Comparison of ENCODE assay signal across 8 cellular contexts in the genomic region with DNA sequence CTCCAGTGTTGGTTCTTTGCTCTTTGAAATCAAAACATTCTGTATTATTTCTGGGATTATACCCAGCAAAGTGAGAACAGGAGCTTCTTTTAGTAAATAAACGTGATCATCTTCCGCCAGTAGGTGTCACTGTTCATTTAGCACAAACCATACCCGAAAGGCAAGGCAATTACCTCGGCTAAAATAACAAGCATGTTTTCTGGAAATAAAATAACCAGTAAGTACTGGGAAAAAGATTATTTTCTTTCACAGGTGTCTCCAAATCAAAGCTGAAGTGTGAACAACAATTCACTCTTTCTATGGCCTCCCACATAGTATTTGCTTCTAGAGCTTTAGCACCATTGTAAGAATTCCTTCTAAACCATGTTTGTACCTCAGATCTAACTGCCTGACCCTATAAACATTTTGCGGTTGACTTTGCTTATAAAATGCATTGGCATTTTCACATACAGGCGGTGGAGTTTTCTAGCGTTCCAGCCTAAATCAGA.
A peak's percentile ranks its signal among the peaks of the same experiment; 100 is the strongest.
DNase-seq lines count a peak whose midpoint lies in the region; ATAC-seq and TF ChIP-seq lines count a peak whose summit lies in the region.

No MANE protein-coding gene starts in this region.

- H3K36me3 ChIP-seq in GM06990 (ENCODE audit: control insufficient read depth, insufficient read depth, low read length): no peaks in the 10 kb centered on the region

- intact Hi-C loops in head of caudate nucleus (cut with DNase I): no loop called here

- no peak overlapping the region for H3K4me3 Mint-ChIP-seq in activated CD4-positive, alpha-beta T cell treated with anti-CD3 and anti-CD28 coated beads, Interleukin-2, amount 10 ng/mL, durations not matched to agents 7 days and 5 days

- peaks cover 3% of the 10 kb centered on the region for H3K27me3 Mint-ChIP-seq in activated CD4-positive, alpha-beta T cell treated with anti-CD3 and anti-CD28 coated beads, Interleukin-2, amount 10 ng/mL, durations not matched to agents 7 days and 5 days

- DNase-seq in AG08395 (ENCODE audit: low spot score) (peak; percentile 61), GM06990 (ENCODE audit: extremely low read depth, insufficient read length) (peak; percentile 22), NCI-H2107 (lab: John Stamatoyannopoulos, UW) (peak; percentile 11), head of caudate nucleus (peak in 28 of 42 donors; percentile 1 to 90 (median 64)), pulmonary artery endothelial cell (ENCODE audit: low read depth, low spot score) (peak; percentile 11)
- DNase-seq in activated CD4-positive, alpha-beta T cell treated with anti-CD3 and anti-CD28 coated beads, Interleukin-2, amount 10 ng/mL, durations not matched to agents 7 days and 5 days: peak; percentile 58

- TF ChIP-seq CTCF in GM06990 (IDR thresholded peaks at IDR 0.05; ENCODE audit: insufficient read depth, low read length, poor library complexity, severe bottlenecking): peak; percentile 54

- CTCF ChIA-PET in activated CD4-positive, alpha-beta T cell treated with anti-CD3 and anti-CD28 coated beads, Interleukin-2, amount 10 ng/mL, durations not matched to agents 7 days and 5 days (lab: Charles Lee): interaction anchor here (0.6 to 1.2 kb wide), 5 partner anchors 9 to 504 kb away, joined by 3 to 6 read pairs (median 4); no protein-coding TSS in a partner anchor

- H3K4me1 Mint-ChIP-seq in activated CD4-positive, alpha-beta T cell treated with anti-CD3 and anti-CD28 coated beads, Interleukin-2, amount 10 ng/mL, durations not matched to agents 7 days and 5 days: no peaks in the 10 kb centered on the region

- POLR2A ChIA-PET in activated CD4-positive, alpha-beta T cell treated with anti-CD3 and anti-CD28 coated beads, Interleukin-2, amount 10 ng/mL, durations not matched to agents 7 days and 5 days (lab: Charles Lee): interaction anchor here (0.7 kb wide), 1 partner anchor 1026 kb away, joined by 3 read pairs; no protein-coding TSS in a partner anchor

- no peak overlapping the region for H3K4me3 ChIP-seq in GM06990 (replicated peaks; ENCODE audit: low read depth, low read length)

- H3K27ac Mint-ChIP-seq in activated CD4-positive, alpha-beta T cell treated with anti-CD3 and anti-CD28 coated beads, Interleukin-2, amount 10 ng/mL, durations not matched to agents 7 days and 5 days: no peak overlapping the region

- no peaks in the 10 kb centered on the region for H3K9me3 Mint-ChIP-seq in activated CD4-positive, alpha-beta T cell treated with anti-CD3 and anti-CD28 coated beads, Interleukin-2, amount 10 ng/mL, durations not matched to agents 7 days and 5 days

- H3K36me3 Mint-ChIP-seq in activated CD4-positive, alpha-beta T cell treated with anti-CD3 and anti-CD28 coated beads, Interleukin-2, amount 10 ng/mL, durations not matched to agents 7 days and 5 days (ENCODE audit: low read depth): no peaks in the 10 kb centered on the region

- ATAC-seq in HG02678 (IDR thresholded peaks at IDR 0.05; ENCODE audit: unreplicated experiment) (peak; percentile 76), GM19452 (IDR thresholded peaks at IDR 0.05; ENCODE audit: unreplicated experiment) (no peak)

- no peaks in the 10 kb centered on the region; the same call in none of the 2 replicates for H3K27me3 ChIP-seq in GM06990 (replicated peaks; ENCODE audit: control insufficient read depth, insufficient read depth, low read length)

Comparison
In these comparisons a context has a peak if more than half of its experiments do, and no peak if none do; other contexts are left out.
1. DNase-seq: peak in every context shown above with its lines; median percentile 64 in head of caudate nucleus; 61 in AG08395; 58 in activated CD4-positive, alpha-beta T cell treated with anti-CD3 and anti-CD28 coated beads, Interleukin-2, amount 10 ng/mL, durations not matched to agents 7 days and 5 days; 22 in GM06990; 11 in NCI-H2107; 11 in pulmonary artery endothelial cell.